Comparison of ENCODE assay signal across 8 cellular contexts in the genomic region with DNA sequence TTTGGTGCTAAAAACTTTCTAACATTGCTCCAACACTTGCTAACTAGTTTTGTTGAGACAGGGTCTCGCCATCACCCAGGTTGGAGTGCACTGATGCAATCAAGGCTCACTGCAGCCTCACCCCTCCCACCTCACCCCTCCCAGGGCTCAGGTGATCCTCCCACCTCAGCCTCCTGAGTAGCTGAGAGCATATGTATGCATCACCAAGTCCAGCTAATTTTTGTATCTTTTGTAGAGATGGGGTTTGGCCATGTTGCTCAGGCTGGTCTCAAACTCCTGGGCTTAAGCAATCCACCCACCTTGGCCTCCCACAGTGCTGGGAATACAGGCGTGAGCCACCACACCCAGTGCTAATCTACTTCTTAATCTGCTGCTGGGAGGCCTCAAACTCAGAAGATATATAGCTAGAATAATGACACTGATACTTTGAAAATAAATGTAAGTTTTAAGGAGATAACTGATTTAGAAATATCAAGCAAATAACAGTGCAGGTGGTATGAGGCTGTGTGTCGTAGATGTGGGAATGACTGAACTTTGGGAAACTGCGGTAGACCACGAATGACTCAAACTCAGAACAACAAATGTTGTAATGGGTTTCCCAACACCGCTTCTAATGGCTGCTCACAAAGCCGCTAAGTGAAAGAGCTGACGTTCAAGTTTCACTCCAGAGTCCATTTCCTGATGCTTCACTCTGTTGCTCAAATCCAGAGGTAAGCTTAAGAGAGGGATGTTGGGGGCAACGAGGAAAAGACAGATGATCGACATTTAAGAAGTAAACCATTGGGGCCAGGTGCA. TPM values are rescaled to one million over a fixed set of nuclear protein-coding genes. Genes with fewer than 3 reads are reported as not detected.
A peak's percentile ranks its signal among the peaks of the same experiment; 100 is the strongest.
DNase-seq lines count a peak whose midpoint lies in the region; FAIRE-seq and TF ChIP-seq lines count a peak whose summit lies in the region.

No MANE protein-coding gene starts in this region.

- TF ChIP-seq CTCF in choroid plexus epithelial cell (conservative IDR thresholded peaks at IDR 0.05; ENCODE audit: low read depth, low read length), result no peak
- no peak for TF ChIP-seq CTCF in transverse colon (IDR thresholded peaks at IDR 0.05)

- H4K20me1 ChIP-seq in GM23248 (ENCODE audit: insufficient read depth), result no peaks in the 10 kb centered on the region

- H3K4me2 ChIP-seq in GM23248 (ENCODE audit: unreplicated experiment), result no peak overlapping the region

- H3K4me1 ChIP-seq in GM23248 (ENCODE audit: insufficient read depth), result peaks cover 16% of the 10 kb centered on the region
- peaks cover 0 to 3% (median 0%) of the 10 kb centered on the region in 4 donors for H3K4me1 ChIP-seq in transverse colon

- no peaks in the 10 kb centered on the region for H3K27me3 ChIP-seq in GM23248 (replicated peaks; ENCODE audit: insufficient read depth)
- H3K27me3 ChIP-seq in transverse colon, result no peaks in the 10 kb centered on the region

- TF ChIP-seq EP300 in transverse colon (IDR thresholded peaks at IDR 0.05; ENCODE audit: low read depth), result no peak

- intact Hi-C loops in transverse colon (cut with DNase I; ENCODE audit: low total_unique reads), result no loop called here

- H3F3A ChIP-seq in GM23248 (ENCODE audit: insufficient read depth), result peaks cover 19% of the 10 kb centered on the region

- H3K4me3 ChIP-seq in GM23248, result no peak overlapping the region
- no peak overlapping the region for H3K4me3 ChIP-seq in choroid plexus epithelial cell (ENCODE audit: low read depth, low read length)
- H3K4me3 ChIP-seq in transverse colon, result no peak overlapping the region

- DNase-seq in GM18507 (ENCODE audit: extremely low spot score, insufficient read length, low read depth), result peak; percentile 60
- peak; percentile 34 for DNase-seq in GM23248
- peak; percentile 94 for DNase-seq in MV-4-11 (lab: John Stamatoyannopoulos, UW)
- peak; percentile 96 for DNase-seq in choroid plexus epithelial cell (ENCODE audit: low read depth)
- DNase-seq in transverse colon, result peak; percentile 17
- DNase-seq in HUDEP-2 (lab: John Stamatoyannopoulos, UW; ENCODE audit: unreplicated experiment in 76 of 76), result no peak
- DNase-seq in NCI-H524 treated with DMSO at 0.1 percent for 48 hours (lab: John Stamatoyannopoulos, UW), result no peak
- no peak for DNase-seq in cerebellar nuclear complex (lab: John Stamatoyannopoulos, UW)

- no peak overlapping the region for H2AFZ ChIP-seq in GM23248

- H3K36me3 ChIP-seq in GM23248 (ENCODE audit: low read depth), result no peaks in the 10 kb centered on the region
- H3K36me3 ChIP-seq in transverse colon, result no peaks in the 10 kb centered on the region

- no peaks in the 10 kb centered on the region for H3K79me2 ChIP-seq in GM23248 (ENCODE audit: insufficient read depth)

- H3K9me3 ChIP-seq in GM23248 (ENCODE audit: low read depth) (no peaks in the 10 kb centered on the region), transverse colon (no peaks in the 10 kb centered on the region)

- H3K27ac ChIP-seq in GM23248 (no peak overlapping the region), transverse colon (no peak overlapping the region)

- WGBS in GM23248 (ENCODE audit: low coverage in 1 of 2, low lambda C conversion rate in 2 of 2, missing lambda C conversion rate in 2 of 2), 2 experiments, result 90 to 92% methylated on average over 10 of the region's 10 CpGs
- WGBS in transverse colon (ENCODE audit: low coverage in 1 of 2), 2 donors, result 74 to 87% methylated on average over 10 of the region's 10 CpGs

- in situ Hi-C loops in GM23248 (cut with MboI), result no loop called here
- in situ Hi-C loops in transverse colon (cut with MboI; ENCODE audit: low pct_ligation_motif_present in 1 of 4, low pct_unique_long_range_greater_than_20kb in 1 of 4, low sequenced_read_pairs in 3 of 4), result no loop called here

- H3K9ac ChIP-seq in GM23248, result no peak overlapping the region

- FAIRE-seq in GM18507 (lab: Jason Lieb, UNC), result peak; percentile 92

- TF ChIP-seq POLR2A in transverse colon (IDR thresholded peaks at IDR 0.05), result no peak

- no peaks in the 10 kb centered on the region for H3K9me2 ChIP-seq in GM23248 (ENCODE audit: insufficient read depth)

RNA-seq across cellular contexts. Expression of a gene that starts 10.0 kb away (rescaled TPM):
- total RNA-seq in GM23248 (2014; rRNA removed; shearing (Covaris generic)), result 0.11 and 0.13 TPM in 2 replicates
- polyA plus RNA-seq in GM23248 (2016; fragmentation: Nextera tagmentation; extraction: Ambion mirVana), result 0.32 and 0.46 TPM in 2 replicates
- total RNA-seq in transverse colon, result 10 to 100 TPM in 3 of 4 donors, 1 to 10 TPM in 1; 6.4 to 79.3 (median 65.9) TPM

Comparison
In these comparisons a context has a peak if more than half of its experiments do, and no peak if none do; other contexts are left out.
1. DNase-seq: peak in GM18507 (single experiment), GM23248 (single experiment), MV-4-11 (single experiment), choroid plexus epithelial cell (single experiment) and transverse colon (single experiment); none in HUDEP-2 (0 of 76), NCI-H524 treated with DMSO at 0.1 percent for 48 hours (single experiment) and cerebellar nuclear complex (0 of 2).